ENCODE assay signal across 27 cellular contexts in the genomic region with DNA sequence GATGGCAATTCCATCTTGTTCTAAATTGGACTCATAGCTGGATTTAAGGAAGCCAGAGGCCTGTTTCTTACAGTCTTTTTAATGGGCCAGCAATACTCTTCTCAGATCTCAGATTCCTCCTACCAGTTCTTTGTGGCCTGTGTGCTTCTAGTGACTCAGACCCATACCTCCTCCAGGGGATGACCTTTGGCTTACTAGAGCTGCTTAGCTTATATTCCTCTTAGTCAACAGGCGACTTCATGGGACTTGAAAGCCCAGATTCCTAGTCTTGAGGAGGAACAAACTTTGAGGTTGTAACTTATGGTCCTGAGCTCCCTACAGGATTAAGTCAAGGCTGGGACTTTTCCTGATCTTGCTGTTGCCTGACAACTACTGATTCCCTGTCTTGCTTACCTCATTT. TPM values are rescaled to one million over a fixed set of nuclear protein-coding genes. Genes with fewer than 3 reads are reported as not detected.
DNase-seq lines count a peak whose midpoint lies in the region; ATAC-seq lines count a peak whose summit lies in the region.
"Had no signal": no experiment of that assay in that cellular context is flagged by ENCODE, and none has a peak within 500 bp of the region (broad histone marks: within the 10 kb centered on the region; RNA-seq: fewer than 3 reads in every experiment).

No MANE protein-coding gene starts in this region.

- peaks cover 8% of the 10 kb centered on the region for H3K9me3 Mint-ChIP-seq in activated T-helper 17 cell treated with anti-CD3 and anti-CD28 coated beads, Interleukin-2, amount 50 U/mL, for 72 hours
- H3K9me3 Mint-ChIP-seq: activated T-helper 1 cell treated with anti-CD3 and anti-CD28 coated beads, Interleukin-12 subunit alpha, Interleukin-12 subunit beta, Interleukin-2, Interleukin-4 antibody, amounts not matched to agents 30 ng/mL and 10 ng/mL and 1 ng/mL, durations not matched to agents 14 hours and 24 hours and 36 hours had no signal

- H3K27ac Mint-ChIP-seq in activated T-helper 17 cell treated with anti-CD3 and anti-CD28 coated beads, Interleukin-2, amount 50 U/mL, for 72 hours = no peak overlapping the region
- H3K27ac Mint-ChIP-seq: activated CD4-positive, alpha-beta T cell treated with anti-CD3 and anti-CD28 coated beads, Interleukin-2, amount 10 ng/mL, durations not matched to agents 7 days and 5 days; activated naive CD8-positive, alpha-beta T cell treated with anti-CD3 and anti-CD28 coated beads, Interleukin-2, amount 10 ng/mL, durations not matched to agents 7 days and 5 days; activated T-helper 1 cell treated with anti-CD3 and anti-CD28 coated beads, Interleukin-12 subunit alpha, Interleukin-12 subunit beta, Interleukin-2, Interleukin-4 antibody, amounts not matched to agents 30 ng/mL and 10 ng/mL and 1 ng/mL, durations not matched to agents 14 hours and 24 hours and 36 hours; CD8-positive, alpha-beta T cell; neural progenitor cell; stimulated activated naive CD8-positive, alpha-beta T cell treated with anti-CD3 and anti-CD28 coated beads, Interleukin-15, Interleukin-2, amounts not matched to agents 100 ng/mL and 50 ng/mL, for 24 hours had no signal

- H3K27me3 Mint-ChIP-seq in activated T-helper 17 cell treated with anti-CD3 and anti-CD28 coated beads, Interleukin-2, amount 50 U/mL, for 72 hours = peaks cover 9% of the 10 kb centered on the region
- H3K27me3 Mint-ChIP-seq: activated CD4-positive, alpha-beta T cell treated with anti-CD3 and anti-CD28 coated beads, Interleukin-2, amount 10 ng/mL, durations not matched to agents 7 days and 5 days had no signal

- H3K36me3 Mint-ChIP-seq in activated T-helper 17 cell treated with anti-CD3 and anti-CD28 coated beads, Interleukin-2, amount 50 U/mL, for 72 hours (ENCODE audit: low read depth) = no peaks in the 10 kb centered on the region
- H3K36me3 Mint-ChIP-seq: activated naive CD8-positive, alpha-beta T cell treated with anti-CD3 and anti-CD28 coated beads, Interleukin-2, amount 10 ng/mL, durations not matched to agents 7 days and 5 days; CD8-positive, alpha-beta T cell; neural progenitor cell had no signal

- no peak for ATAC-seq in HG03108 (IDR thresholded peaks at IDR 0.05; ENCODE audit: unreplicated experiment)
- ATAC-seq in activated T-helper 17 cell treated with anti-CD3 and anti-CD28 coated beads, Interleukin-2, amount 50 U/mL, for 72 hours (replicated peaks) = no peak
- ATAC-seq: CD8-positive, alpha-beta T cell; lower lobe of right lung; sciatic nerve had no signal

- no peak overlapping the region for H3K4me3 Mint-ChIP-seq in activated T-helper 17 cell treated with anti-CD3 and anti-CD28 coated beads, Interleukin-2, amount 50 U/mL, for 72 hours
- H3K4me3 Mint-ChIP-seq: activated CD4-positive, alpha-beta T cell treated with anti-CD3 and anti-CD28 coated beads, Interleukin-2, amount 10 ng/mL, durations not matched to agents 7 days and 5 days; activated naive CD8-positive, alpha-beta T cell treated with anti-CD3 and anti-CD28 coated beads, Interleukin-2, amount 10 ng/mL, durations not matched to agents 7 days and 5 days; activated T-helper 1 cell treated with anti-CD3 and anti-CD28 coated beads, Interleukin-12 subunit alpha, Interleukin-12 subunit beta, Interleukin-2, Interleukin-4 antibody, amounts not matched to agents 30 ng/mL and 10 ng/mL and 1 ng/mL, durations not matched to agents 14 hours and 24 hours and 36 hours; CD8-positive, alpha-beta T cell; neural progenitor cell; stimulated activated naive CD8-positive, alpha-beta T cell treated with anti-CD3 and anti-CD28 coated beads, Interleukin-15, Interleukin-2, amounts not matched to agents 100 ng/mL and 50 ng/mL, for 24 hours had no signal

- DNase-seq in HCEC 1CT = peak; percentile 23
- DNase-seq in RPMI7951 (ENCODE audit: low read depth) = peak; percentile 2
- DNase-seq in iris pigment epithelial cell (ENCODE audit: low read depth) = peak; percentile 16
- peak; percentile 24 for DNase-seq in stromal cell of bone marrow (ENCODE audit: low read depth)
- no peak for DNase-seq in activated effector memory CD4-positive, alpha-beta T cell treated with anti-CD3 and anti-CD28 coated beads, Interleukin-2, amount 50 U/mL, for 16 hours
- DNase-seq: activated CD4-positive, alpha-beta T cell treated with anti-CD3 and anti-CD28 coated beads, Interleukin-2, amount 10 ng/mL, durations not matched to agents 7 days and 5 days; activated naive CD8-positive, alpha-beta T cell treated with anti-CD3 and anti-CD28 coated beads, Interleukin-2, amount 10 ng/mL, durations not matched to agents 7 days and 5 days; CD8-positive, alpha-beta T cell; cerebellar nuclear complex; DMS153; erythroblast; foreskin melanocyte; H7; Karpas-422; lower lobe of right lung; NCI-H1092; NCI-H187; NCI-H69; posterior cingulate gyrus; tibial artery; WERI-Rb-1 had no signal

- H3K4me1 Mint-ChIP-seq in activated T-helper 17 cell treated with anti-CD3 and anti-CD28 coated beads, Interleukin-2, amount 50 U/mL, for 72 hours = no peaks in the 10 kb centered on the region
- H3K4me1 Mint-ChIP-seq: activated CD4-positive, alpha-beta T cell treated with anti-CD3 and anti-CD28 coated beads, Interleukin-2, amount 10 ng/mL, durations not matched to agents 7 days and 5 days; activated naive CD8-positive, alpha-beta T cell treated with anti-CD3 and anti-CD28 coated beads, Interleukin-2, amount 10 ng/mL, durations not matched to agents 7 days and 5 days; neural progenitor cell had no signal

RNA-seq across cellular contexts. Expression of gene PAPPA2, which starts 12.4 kb away (rescaled TPM):
- total RNA-seq in RPMI7951 (2014; rRNA removed; shearing (Covaris generic)) = under 0.01 TPM in 2 replicates
- total RNA-seq in activated T-helper 17 cell treated with anti-CD3 and anti-CD28 coated beads, Interleukin-2, amount 50 U/mL, for 72 hours = under 1 TPM; 0.17 to 0.19 TPM
- total RNA-seq: CD8-positive, alpha-beta T cell had no signal
